In genomic region chr2:36589230-36589630, GRCh38 we compare ENCODE assay signal across 17 cellular contexts. TPM values are rescaled to one million over a fixed set of nuclear protein-coding genes. Genes with fewer than 3 reads are reported as not detected.
DNase-seq lines count a peak whose midpoint lies in the region; ATAC-seq and TF ChIP-seq lines count a peak whose summit lies in the region.
"Had no signal": no experiment of that assay in that cellular context is flagged by ENCODE, and none has a peak within 500 bp of the region (broad histone marks: within the 10 kb centered on the region; RNA-seq: fewer than 3 reads in every experiment).

No MANE protein-coding gene starts in this region.

- peak overlapping the region in 2 of 59 donors; percentile 2 for H3K4me3 ChIP-seq in dorsolateral prefrontal cortex
- H3K4me3 ChIP-seq: HAP-1 had no signal

- peak overlapping the region in 52 of 59 donors; percentile 4 to 79 (median 55) for H3K27ac ChIP-seq in dorsolateral prefrontal cortex

- no peak for TF ChIP-seq CTCF in dorsolateral prefrontal cortex (IDR thresholded peaks at IDR 0.05 in 54 of 56, conservative IDR thresholded peaks at IDR 0.05 in 2 of 56; ENCODE audit: low read depth in 1 of 56, partially characterized antibody in 56 of 56)

- intact Hi-C loops in dorsolateral prefrontal cortex (cut with DNase I): no loop called here

- no peaks in the 10 kb centered on the region for H3K27me3 ChIP-seq in dorsolateral prefrontal cortex

- ATAC-seq in HG02623 (IDR thresholded peaks at IDR 0.05; ENCODE audit: unreplicated experiment) (no peak), HG03025 (IDR thresholded peaks at IDR 0.05; ENCODE audit: low FRiP score, unreplicated experiment) (no peak)
- ATAC-seq: PC-3 had no signal

- DNase-seq in Ammon's horn (ENCODE audit: low spot score): peak; percentile 41
- DNase-seq in NCI-H524 treated with DMSO at 0.1 percent for 48 hours (lab: John Stamatoyannopoulos, UW): peak; percentile 45
- DNase-seq in dorsolateral prefrontal cortex: peak in 1 of 10 donors; percentile 51
- DNase-seq in midbrain (lab: John Stamatoyannopoulos, UW): peak; percentile 16
- DNase-seq in dermis blood vessel endothelial cell: no peak
- no peak for DNase-seq in stimulated activated CD4-positive, alpha-beta T cell treated with anti-CD3 and anti-CD28 coated beads, Interleukin-4, amount 100 ng/mL, for 1 hour
- DNase-seq: activated CD4-positive, alpha-beta memory T cell treated with anti-CD3 and anti-CD28 coated beads, Interleukin-2, amount 10 ng/mL, durations not matched to agents 7 days and 5 days; activated CD4-positive, CD25-positive, alpha-beta regulatory T cell; activated T-cell treated with anti-CD3 and anti-CD28 coated beads, Interleukin-2, amount 50 U/mL, for 24 hours; foreskin melanocyte; NCI-H1436; NCI-H748 treated with DMSO at 0.1 percent for 48 hours; PC-3; stimulated activated CD4-positive, alpha-beta T cell treated with anti-CD3 and anti-CD28 coated beads, Interleukin-2, amount 100 ng/mL, for 24 hours had no signal

RNA-seq across cellular contexts. Expression of gene FEZ2, which starts 8.7 kb away (rescaled TPM):
- total RNA-seq in dorsolateral prefrontal cortex (100 to 1,000 TPM in 9 of 120 experiments, 10 to 100 TPM in 111; 57.1 to 108 (median 87.8) TPM), dermis blood vessel endothelial cell (103 and 115 TPM in 2 replicates)

Comparison
In these comparisons a context has a peak if more than half of its experiments do, and no peak if none do; other contexts are left out.
1. DNase-seq: peak in Ammon's horn (single experiment), NCI-H524 treated with DMSO at 0.1 percent for 48 hours (single experiment) and midbrain (single experiment); none in dermis blood vessel endothelial cell (single experiment) and stimulated activated CD4-positive, alpha-beta T cell treated with anti-CD3 and anti-CD28 coated beads, Interleukin-4, amount 100 ng/mL, for 1 hour (single experiment).